Comparison of ENCODE assay signal across 9 cellular contexts in the genomic region with DNA sequence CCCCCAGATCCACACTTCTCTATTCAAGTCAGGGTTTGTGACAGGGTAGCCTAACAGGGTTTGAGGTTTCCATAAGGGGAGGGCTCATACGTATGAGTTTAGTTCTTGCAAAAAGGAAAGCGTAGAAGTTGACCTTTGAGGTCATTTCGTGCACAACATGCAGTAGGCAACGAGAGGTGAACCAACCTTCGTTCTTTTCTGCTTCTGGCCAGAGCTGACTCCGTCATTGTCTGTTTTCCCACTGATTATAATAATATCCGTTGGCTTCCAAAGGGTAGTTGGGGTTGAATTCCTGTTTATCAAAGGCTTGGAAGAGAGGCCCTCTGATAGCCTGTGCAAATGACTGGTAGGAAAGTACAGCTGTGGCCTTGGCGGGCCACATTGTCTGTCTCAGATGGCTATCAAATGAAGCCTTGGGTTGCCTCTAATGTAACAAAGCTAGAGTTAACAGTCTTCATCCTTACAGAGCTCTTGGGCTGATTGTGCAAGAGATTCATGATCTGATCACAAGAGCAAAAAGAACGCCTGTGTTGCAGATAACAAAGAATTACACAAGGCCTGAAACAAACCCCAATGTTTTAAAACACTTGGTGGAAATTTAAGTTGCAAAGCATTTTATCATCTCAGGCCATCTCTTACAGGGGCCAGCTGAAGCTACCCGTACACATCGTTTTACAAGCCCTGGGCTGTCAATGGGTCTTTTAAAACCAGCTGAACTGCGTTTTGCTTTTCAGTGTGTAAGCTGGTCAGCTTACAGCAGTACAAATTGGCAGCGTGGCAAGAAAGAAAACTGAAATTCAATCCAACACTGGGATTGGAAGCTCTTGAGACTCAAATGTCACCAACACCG. TPM values are rescaled to one million over a fixed set of nuclear protein-coding genes. Genes with fewer than 3 reads are reported as not detected.
A peak's percentile ranks its signal among the peaks of the same experiment; 100 is the strongest.
DNase-seq lines count a peak whose midpoint lies in the region; ATAC-seq, FAIRE-seq and TF ChIP-seq lines count a peak whose summit lies in the region.
"Had no signal": no experiment of that assay in that cellular context is flagged by ENCODE, and none has a peak within 500 bp of the region (broad histone marks: within the 10 kb centered on the region; RNA-seq: fewer than 3 reads in every experiment).

No MANE protein-coding gene starts in this region.

- H3K27ac ChIP-seq in A549 (peak overlapping the region in 1 of 2 experiments; percentile 36; a peak in 3 of 6 replicates), astrocyte (ENCODE audit: low read depth, low read length) (no peak overlapping the region), mesenchymal stem cell (ENCODE audit: low read length, poor library complexity, severe bottlenecking) (no peak overlapping the region)

- H3K9me2 ChIP-seq in Loucy (replicated peaks; ENCODE audit: low read depth, low read length) = no peaks in the 10 kb centered on the region

- no peaks in the 10 kb centered on the region for H4K20me1 ChIP-seq in Loucy (ENCODE audit: insufficient read depth, low read length, poor library complexity, severe bottlenecking)
- H4K20me1 ChIP-seq in astrocyte (ENCODE audit: insufficient read depth, low read length) = no peaks in the 10 kb centered on the region

- no peak for ATAC-seq in A549
- no peak for ATAC-seq in GM18520 (IDR thresholded peaks at IDR 0.05; ENCODE audit: unreplicated experiment)
- no peak for ATAC-seq in GM18868 (IDR thresholded peaks at IDR 0.05; ENCODE audit: unreplicated experiment)

- H2AK5ac ChIP-seq in mesenchymal stem cell (ENCODE audit: low read length, severe bottlenecking) = no peak overlapping the region

- no peaks in the 10 kb centered on the region; the same call in 2 of the 3 replicates for H3K9me3 ChIP-seq in A549
- H3K9me3 ChIP-seq in Loucy (ENCODE audit: insufficient read depth, low read depth, low read length) = no peaks in the 10 kb centered on the region
- no peaks in the 10 kb centered on the region for H3K9me3 ChIP-seq in astrocyte (ENCODE audit: insufficient read depth, low read depth, low read length)
- peaks cover 6% of the 10 kb centered on the region for H3K9me3 ChIP-seq in mesenchymal stem cell (ENCODE audit: control insufficient read depth, low read length)

- H3K4me3 Mint-ChIP-seq in astrocyte (ENCODE audit: unreplicated experiment) = no peak overlapping the region

- H3K36me3 ChIP-seq in Loucy (ENCODE audit: insufficient read depth, low read length) = no peaks in the 10 kb centered on the region
- H3K36me3 ChIP-seq in astrocyte (ENCODE audit: insufficient read depth, low read length) = no peaks in the 10 kb centered on the region
- H3K36me3 ChIP-seq in mesenchymal stem cell (ENCODE audit: control insufficient read depth in 1 of 2, insufficient read depth in 2 of 2, low read depth in 1 of 2, low read length in 2 of 2) = no peaks in the 10 kb centered on the region

- peak overlapping the region; percentile 96 for H3K9ac ChIP-seq in Loucy (ENCODE audit: low read depth, low read length, poor library complexity, severe bottlenecking)
- no peak overlapping the region for H3K9ac ChIP-seq in astrocyte (ENCODE audit: low read length)
- peak overlapping the region; percentile 41 for H3K9ac ChIP-seq in mesenchymal stem cell (ENCODE audit: low read length)

- TF ChIP-seq POLR2A in A549 (IDR thresholded peaks at IDR 0.05; ENCODE audit: low read length) = no peak

- no peak overlapping the region for H3K23ac ChIP-seq in mesenchymal stem cell (ENCODE audit: low read length in 2 of 2)

- peak overlapping the region; percentile 61 for H2BK120ac ChIP-seq in mesenchymal stem cell (ENCODE audit: low read depth, low read length)

- H2BK5ac ChIP-seq in mesenchymal stem cell (ENCODE audit: low read depth, low read length, poor library complexity, severe bottlenecking) = peak overlapping the region; percentile 73

- H2BK12ac ChIP-seq in mesenchymal stem cell (ENCODE audit: low read length in 2 of 2) = no peak overlapping the region

- H3K79me2 ChIP-seq in Loucy (ENCODE audit: insufficient read depth, low read length) (peaks cover 22% of the 10 kb centered on the region), astrocyte (ENCODE audit: insufficient read depth, low read length) (no peaks in the 10 kb centered on the region)

- H4K91ac ChIP-seq in mesenchymal stem cell (ENCODE audit: low read length) = peak overlapping the region; percentile 39

- peaks cover 17% of the 10 kb centered on the region; the same call in 2 of the 3 replicates for H3K4me1 ChIP-seq in A549
- H3K4me1 ChIP-seq in Loucy (ENCODE audit: insufficient read depth, low read length, poor library complexity, severe bottlenecking) = peaks cover 73% of the 10 kb centered on the region
- H3K4me1 ChIP-seq in astrocyte (ENCODE audit: insufficient read depth, low read length) = peaks cover 8% of the 10 kb centered on the region
- peaks cover 2% of the 10 kb centered on the region for H3K4me1 ChIP-seq in mesenchymal stem cell (ENCODE audit: control insufficient read depth, insufficient read depth, low read depth, low read length)

- no peaks in the 10 kb centered on the region for H3K9me3 Mint-ChIP-seq in astrocyte (ENCODE audit: unreplicated experiment)

- H3K27me3 ChIP-seq in Loucy (ENCODE audit: insufficient read depth, low read length, poor library complexity, severe bottlenecking) (no peaks in the 10 kb centered on the region), astrocyte (ENCODE audit: insufficient read depth, low read length) (no peaks in the 10 kb centered on the region), mesenchymal stem cell (ENCODE audit: control insufficient read depth in 1 of 2, insufficient read depth in 1 of 2, low read length in 2 of 2) (no peaks in the 10 kb centered on the region)

- peak overlapping the region in 1 of 2 experiments; percentile 12 for H3K18ac ChIP-seq in mesenchymal stem cell (ENCODE audit: low read depth in 1 of 2, low read length in 2 of 2)

- H3F3A ChIP-seq in Loucy (ENCODE audit: low read depth) = peaks cover 32% of the 10 kb centered on the region

- no peaks in the 10 kb centered on the region for H3K36me3 Mint-ChIP-seq in astrocyte (ENCODE audit: low read depth, unreplicated experiment)

- no peaks in the 10 kb centered on the region for H3K79me1 ChIP-seq in mesenchymal stem cell (replicated peaks; ENCODE audit: low read length, poor library complexity, severe bottlenecking)

- no peak overlapping the region for H2BK15ac ChIP-seq in mesenchymal stem cell (ENCODE audit: low read depth, poor library complexity, severe bottlenecking)

- no peak overlapping the region for H3K27ac Mint-ChIP-seq in astrocyte (ENCODE audit: unreplicated experiment)

- peak overlapping the region; percentile 41 for H4K8ac ChIP-seq in mesenchymal stem cell (ENCODE audit: low read length)

- no peak for TF ChIP-seq EP300 in A549 (IDR thresholded peaks at IDR 0.05)

- no peak overlapping the region for H2AFZ ChIP-seq in Loucy (ENCODE audit: low read length)
- H2AFZ ChIP-seq in astrocyte (ENCODE audit: low read depth, low read length) = no peak overlapping the region
- no peak overlapping the region for H2AFZ ChIP-seq in mesenchymal stem cell (ENCODE audit: low read depth, low read length)

- DNase-seq in A549 (ENCODE audit: low read depth in 1 of 2, low spot score in 1 of 2) (no peak), astrocyte (ENCODE audit: low read depth) (no peak), mesenchymal stem cell (peak; percentile 75), NCI-H82 treated with DMSO at 0.1 percent for 48 hours (lab: John Stamatoyannopoulos, UW; ENCODE audit: unreplicated experiment) (no peak)
- no peak for DNase-seq in stimulated activated CD4-positive, alpha-beta T cell treated with anti-CD3 and anti-CD28 coated beads, Interleukin-2, amount 100 ng/mL, for 48 hours

- H3K4me1 Mint-ChIP-seq in astrocyte (ENCODE audit: low read depth, unreplicated experiment) = peaks cover 17% of the 10 kb centered on the region

- POLR2A ChIA-PET in A549 (lab: Yijun Ruan, JAX) = no interaction called here

- no peak for TF ChIP-seq RAD21 in A549 (conservative IDR thresholded peaks at IDR 0.05 in 1 of 2, IDR thresholded peaks at IDR 0.05 in 1 of 2)

- no peak overlapping the region for H3K14ac ChIP-seq in mesenchymal stem cell (ENCODE audit: low read length in 2 of 2)

- H3K27me3 Mint-ChIP-seq in astrocyte (ENCODE audit: low read depth, unreplicated experiment) = no peaks in the 10 kb centered on the region

- H3K4ac ChIP-seq in mesenchymal stem cell (ENCODE audit: low read depth in 1 of 2, low read length in 2 of 2) = peak overlapping the region in 1 of 2 experiments; percentile 49

- no peak for TF ChIP-seq CTCF in A549 (IDR thresholded peaks at IDR 0.05)
- no peak for TF ChIP-seq CTCF in Loucy (conservative IDR thresholded peaks at IDR 0.05; ENCODE audit: low read length)
- no peak for TF ChIP-seq CTCF in astrocyte (IDR thresholded peaks at IDR 0.05; ENCODE audit: insufficient read depth, low read depth, low read length)

- 90% methylated on average over 14 of the region's 14 CpGs for WGBS in A549 (ENCODE audit: missing lambda C conversion rate)
- WGBS in mesenchymal stem cell = 79% methylated on average over 13 of the region's 14 CpGs

- CTCF ChIA-PET in A549 (lab: Yijun Ruan, JAX) = interaction anchor here (1.3 kb wide), 1 partner anchor 398 kb away, joined by 4 read pairs; no protein-coding TSS in a partner anchor

- H3K4me2 ChIP-seq in A549 (no peak overlapping the region), Loucy (ENCODE audit: low read depth, low read length, poor library complexity, severe bottlenecking) (peak overlapping the region; percentile 80), astrocyte (ENCODE audit: low read length) (no peak overlapping the region), mesenchymal stem cell (ENCODE audit: low read length, poor library complexity, severe bottlenecking) (no peak overlapping the region)

- peak; percentile 56 for FAIRE-seq in A549 (lab: Jason Lieb, UNC)
- FAIRE-seq in astrocyte (lab: Jason Lieb, UNC) = peak; percentile 47

- H3K4me3 ChIP-seq in A549 (no peak overlapping the region), Loucy (ENCODE audit: low read length, poor library complexity, severe bottlenecking) (peak overlapping the region; percentile 70), astrocyte (ENCODE audit: insufficient read depth, low read depth, low read length) (no peak overlapping the region), mesenchymal stem cell (ENCODE audit: insufficient read depth in 1 of 2, low read depth in 1 of 2, low read length in 2 of 2) (no peak overlapping the region)

TF ChIP-seq in A549, 52 proteins besides CTCF, POLR2A, EP300 and RAD21 (continues in another document):
- TF ChIP-seq ZC3H11A (IDR thresholded peaks at IDR 0.05) = no peak
- TF ChIP-seq MAZ (IDR thresholded peaks at IDR 0.05; ENCODE audit: borderline replicate concordance, low read depth, low read length) = no peak

RNA-seq across cellular contexts. Expression of a gene that starts 46.1 kb away (rescaled TPM):
- polyA plus RNA-seq in A549 (2011; rRNA removed) (not detected in 2 replicates), A549 (2017; fragmentation: RNase III; extraction: RNeasy Plus Mini Kit Qiagen cat#74134 plus additional on column Dnase treatment) (0.03 TPM in 1 of 3 replicates, not detected in the others)
- polyA plus RNA-seq in A549 (2012; cell fraction: cytosol; rRNA removed) = not detected in 2 replicates
- 0.01 TPM in 1 of 2 replicates, not detected in the other for polyA plus RNA-seq in A549 (2012; cell fraction: nucleus; rRNA removed)
- polyA minus RNA-seq in A549 (2011; rRNA and poly(A)+ RNA removed) = not detected in 2 replicates
- total RNA-seq in astrocyte = 0.16 TPM in 1 of 2 replicates, not detected in the other
- 0.07 TPM for polyA plus RNA-seq in mesenchymal stem cell (2013, experiment 1 of 2)
- polyA plus RNA-seq in mesenchymal stem cell (2013, experiment 2 of 2) = 0.04 TPM
- total RNA-seq: LHCN-M2 had no signal
